11 cellular contexts compared by ENCODE assay signal in the genomic region with DNA sequence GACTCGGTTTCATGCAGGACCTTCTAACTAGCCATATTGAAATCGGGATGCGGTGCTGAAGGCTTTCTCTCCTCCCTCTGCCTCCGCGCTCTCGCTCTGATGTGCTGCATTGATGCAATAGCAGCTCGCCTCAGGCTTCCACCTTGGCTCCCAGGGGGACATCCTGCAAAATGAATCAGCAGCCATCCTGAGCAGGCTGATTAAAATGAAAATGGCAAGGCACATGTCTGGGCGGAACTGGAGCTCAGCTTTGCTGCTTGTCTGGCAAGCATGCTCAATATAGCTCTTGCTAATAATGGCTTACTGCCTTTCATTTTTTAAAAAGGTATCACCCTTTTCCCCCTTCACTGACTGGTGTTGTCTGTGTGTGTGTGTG. TPM values are rescaled to one million over a fixed set of nuclear protein-coding genes. Genes with fewer than 3 reads are reported as not detected.
DNase-seq lines count a peak whose midpoint lies in the region; ATAC-seq and TF ChIP-seq lines count a peak whose summit lies in the region.
"Had no signal": no experiment of that assay in that cellular context is flagged by ENCODE, and none has a peak within 500 bp of the region (broad histone marks: within the 10 kb centered on the region; RNA-seq: fewer than 3 reads in every experiment).

No MANE protein-coding gene starts in this region.

- H3K9me3 ChIP-seq in HUES48 (ENCODE audit: control insufficient read depth, insufficient read depth, low read length) (peaks cover 12% of the 10 kb centered on the region), neural progenitor cell (ENCODE audit: low read depth) (no peaks in the 10 kb centered on the region)

- no TSS peak for BruUV-seq in Calu3 (replicated peaks; lab: Mats Ljungman, UMichigan)

- no peak overlapping the region for H2AFZ ChIP-seq in neural progenitor cell (replicated peaks)

- peaks cover 22% of the 10 kb centered on the region for H3K4me1 Mint-ChIP-seq in neural progenitor cell
- H3K4me1 Mint-ChIP-seq in Calu3 (ENCODE audit: low read depth, unreplicated experiment): no peaks in the 10 kb centered on the region
- H3K4me1 Mint-ChIP-seq in stimulated activated memory B cell treated with anti-CD40 and anti-IgM and Interleukin-4, amounts not matched to agents 10 μg/mL and 1 μg/mL and 100 μg/mL, for 72 hours: no peaks in the 10 kb centered on the region

- intact Hi-C loops in Calu3 (cut with micrococcal nuclease; ENCODE audit: unreplicated experiment): no loop called here

- no peaks in the 10 kb centered on the region for H4K20me1 ChIP-seq in neural progenitor cell (ENCODE audit: low read depth)

- H3K4me1 ChIP-seq in HUES48 (ENCODE audit: control insufficient read depth, insufficient read depth, low read length): peaks cover 27% of the 10 kb centered on the region
- peaks cover 6% of the 10 kb centered on the region for H3K4me1 ChIP-seq in neural progenitor cell

- H3K36me3 ChIP-seq in HUES48 (ENCODE audit: control insufficient read depth, insufficient read depth, low read length) (no peaks in the 10 kb centered on the region), neural progenitor cell (no peaks in the 10 kb centered on the region)

- H3K27ac Mint-ChIP-seq in neural progenitor cell: no peak overlapping the region
- H3K27ac Mint-ChIP-seq in Calu3 (ENCODE audit: unreplicated experiment): no peak overlapping the region
- no peak overlapping the region for H3K27ac Mint-ChIP-seq in stimulated activated memory B cell treated with anti-CD40 and anti-IgM and Interleukin-4, amounts not matched to agents 10 μg/mL and 1 μg/mL and 100 μg/mL, for 72 hours

- H3K9me3 Mint-ChIP-seq in neural progenitor cell (peaks cover 9% of the 10 kb centered on the region), Calu3 (ENCODE audit: low read depth, unreplicated experiment) (peaks cover 6% of the 10 kb centered on the region)
- peaks cover 7% of the 10 kb centered on the region for H3K9me3 Mint-ChIP-seq in stimulated activated memory B cell treated with anti-CD40 and anti-IgM and Interleukin-4, amounts not matched to agents 10 μg/mL and 1 μg/mL and 100 μg/mL, for 72 hours

- H3K4me3 ChIP-seq in HUES48 (ENCODE audit: low read depth, low read length) (peak overlapping the region; percentile 22; the same call in 1 of the 2 replicates), neural progenitor cell (no peak overlapping the region)

- H3K36me3 Mint-ChIP-seq in neural progenitor cell (no peaks in the 10 kb centered on the region), Calu3 (ENCODE audit: insufficient read depth, unreplicated experiment) (no peaks in the 10 kb centered on the region)
- H3K36me3 Mint-ChIP-seq in stimulated activated memory B cell treated with anti-CD40 and anti-IgM and Interleukin-4, amounts not matched to agents 10 μg/mL and 1 μg/mL and 100 μg/mL, for 72 hours: no peaks in the 10 kb centered on the region

- no peak for ATAC-seq in GM21381 (IDR thresholded peaks at IDR 0.05; ENCODE audit: unreplicated experiment)
- no peak for ATAC-seq in stimulated activated memory B cell treated with anti-CD40 and anti-IgM and Interleukin-4, amounts not matched to agents 10 μg/mL and 1 μg/mL and 100 μg/mL, for 72 hours
- ATAC-seq: activated T-cell treated with anti-CD3 and anti-CD28 coated beads, Interleukin-2, amount 50 U/mL, for 4 hours had no signal

- no peak for TF ChIP-seq CTCF in neural progenitor cell (IDR thresholded peaks at IDR 0.05)
- no peak for TF ChIP-seq CTCF in Calu3 (IDR thresholded peaks at IDR 0.05; ENCODE audit: unreplicated experiment)

- H3K27me3 ChIP-seq in HUES48 (ENCODE audit: control insufficient read depth, insufficient read depth, low read length) (no peaks in the 10 kb centered on the region), neural progenitor cell (peaks cover 4% of the 10 kb centered on the region)

- H3F3A ChIP-seq in neural progenitor cell (ENCODE audit: low read depth): no peaks in the 10 kb centered on the region

- H3K4me3 Mint-ChIP-seq in neural progenitor cell (peak overlapping the region; percentile 64), Calu3 (ENCODE audit: low read depth, unreplicated experiment) (no peak overlapping the region)
- no peak overlapping the region for H3K4me3 Mint-ChIP-seq in stimulated activated memory B cell treated with anti-CD40 and anti-IgM and Interleukin-4, amounts not matched to agents 10 μg/mL and 1 μg/mL and 100 μg/mL, for 72 hours
- H3K4me3 Mint-ChIP-seq: activated T-cell treated with anti-CD3 and anti-CD28 coated beads, Interleukin-2, amount 50 U/mL, for 4 hours had no signal

- CTCF ChIA-PET in Calu3 (lab: Charles Lee): no interaction called here

- H3K27ac ChIP-seq in HUES48 (ENCODE audit: low read depth, low read length) (peak overlapping the region; percentile 37), caudate nucleus (ENCODE audit: low read depth, low read length) (peak overlapping the region; percentile 75), neural progenitor cell (no peak overlapping the region)

- peaks cover 4% of the 10 kb centered on the region for H3K27me3 Mint-ChIP-seq in neural progenitor cell (ENCODE audit: insufficient read depth, low read depth)
- no peaks in the 10 kb centered on the region for H3K27me3 Mint-ChIP-seq in Calu3 (ENCODE audit: unreplicated experiment)
- no peaks in the 10 kb centered on the region for H3K27me3 Mint-ChIP-seq in stimulated activated memory B cell treated with anti-CD40 and anti-IgM and Interleukin-4, amounts not matched to agents 10 μg/mL and 1 μg/mL and 100 μg/mL, for 72 hours

- peak overlapping the region; percentile 26; the same call in 1 of the 2 replicates for H3K9ac ChIP-seq in HUES48 (ENCODE audit: low read depth, low read length)
- H3K9ac ChIP-seq in neural progenitor cell: no peak overlapping the region

- H3K4me2 ChIP-seq in neural progenitor cell: no peak overlapping the region

- H3K79me2 ChIP-seq in neural progenitor cell (ENCODE audit: low read depth): no peaks in the 10 kb centered on the region

- DNase-seq in NCI-H345 treated with DMSO at 0.1 percent for 48 hours (lab: John Stamatoyannopoulos, UW; ENCODE audit: unreplicated experiment): peak; percentile 95
- peak in 41 of 61 donors; percentile 15 to 91 (median 58) for DNase-seq in caudate nucleus (lab: John Stamatoyannopoulos, UW)
- peak; percentile 41 for DNase-seq in neural progenitor cell (ENCODE audit: low spot score)
- DNase-seq in Calu3: no peak
- no peak for DNase-seq in 8988T
- DNase-seq: activated CD4-positive, CD25-positive, alpha-beta regulatory T cell treated with anti-CD3 and anti-CD28 coated beads, Interleukin-2, amount 50 U/mL, for 72 hours; activated T-cell treated with anti-CD3 and anti-CD28 coated beads, Interleukin-2, amount 50 U/mL, for 4 hours; NCI-H187 had no signal

RNA-seq across cellular contexts. Expression of a gene that starts 0.8 kb away (rescaled TPM):
- 0.03 TPM in 1 of 2 replicates, not detected in the other for total RNA-seq in neural progenitor cell (ENCODE audit: low replicate concordance)
- total RNA-seq in Calu3 (2022): not detected in 2 replicates

Comparison
In these comparisons a context has a peak if more than half of its experiments do, and no peak if none do; other contexts are left out.
1. DNase-seq: peak in NCI-H345 treated with DMSO at 0.1 percent for 48 hours (single experiment), caudate nucleus (41 of 61) and neural progenitor cell (single experiment); none in Calu3 (single experiment) and 8988T (single experiment).